ENCODE assay signal across 11 cellular contexts in the genomic region with DNA sequence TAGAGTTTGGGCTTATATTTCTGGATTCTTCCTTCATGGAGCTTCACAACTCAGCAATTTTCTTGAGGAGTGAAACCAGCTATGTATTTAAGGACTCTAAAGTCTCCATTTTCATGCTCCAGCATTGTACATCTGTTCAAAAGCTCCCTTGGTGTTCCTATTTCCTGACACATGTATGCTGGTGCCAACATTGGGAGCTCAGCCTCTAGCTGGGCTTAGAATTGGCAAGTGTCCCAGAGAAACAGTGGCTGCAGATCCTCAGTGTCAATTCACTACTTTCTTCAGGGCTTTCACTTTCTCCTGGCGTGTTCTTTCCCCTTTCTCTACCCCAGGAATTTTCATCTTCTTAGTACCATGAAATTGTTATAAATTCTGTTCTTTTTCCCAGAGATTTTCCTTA.
A peak's percentile ranks its signal among the peaks of the same experiment; 100 is the strongest.
DNase-seq lines count a peak whose midpoint lies in the region; ATAC-seq and TF ChIP-seq lines count a peak whose summit lies in the region.
"Had no signal": no experiment of that assay in that cellular context is flagged by ENCODE, and none has a peak within 500 bp of the region (broad histone marks: within the 10 kb centered on the region; RNA-seq: fewer than 3 reads in every experiment).

No MANE protein-coding gene starts in this region.

- H3K27ac Mint-ChIP-seq in brain, result peak overlapping the region in 3 of 5 experiments; percentile 61 to 92 (median 77)
- H3K27ac Mint-ChIP-seq: CD8-positive, alpha-beta T cell; stimulated activated effector memory CD8-positive, alpha-beta T cell treated with anti-CD3 and anti-CD28 coated beads, Interleukin-12 subunit alpha, Interleukin-12 subunit beta, amount 100 ng/mL, for 72 hours had no signal

- H3K4me1 Mint-ChIP-seq in brain, result peaks cover 32% of the 10 kb centered on the region
- H3K4me1 Mint-ChIP-seq: stimulated activated effector memory CD8-positive, alpha-beta T cell treated with anti-CD3 and anti-CD28 coated beads, Interleukin-12 subunit alpha, Interleukin-12 subunit beta, amount 100 ng/mL, for 72 hours had no signal

- no peaks in the 10 kb centered on the region for H3K36me3 Mint-ChIP-seq in brain
- H3K36me3 Mint-ChIP-seq: CD8-positive, alpha-beta T cell; stimulated activated effector memory CD8-positive, alpha-beta T cell treated with anti-CD3 and anti-CD28 coated beads, Interleukin-12 subunit alpha, Interleukin-12 subunit beta, amount 100 ng/mL, for 72 hours had no signal

- no peak for TF ChIP-seq CTCF in brain (conservative IDR thresholded peaks at IDR 0.05)

- peaks cover 0 to 3% (median 0%) of the 10 kb centered on the region in 5 experiments for H3K9me3 Mint-ChIP-seq in brain
- H3K9me3 Mint-ChIP-seq: CD8-positive, alpha-beta T cell; stimulated activated effector memory CD8-positive, alpha-beta T cell treated with anti-CD3 and anti-CD28 coated beads, Interleukin-12 subunit alpha, Interleukin-12 subunit beta, amount 100 ng/mL, for 72 hours had no signal

- ATAC-seq in GM18511 (IDR thresholded peaks at IDR 0.05; ENCODE audit: unreplicated experiment), result no peak
- ATAC-seq in GM18498 (IDR thresholded peaks at IDR 0.05; ENCODE audit: unreplicated experiment), result no peak
- ATAC-seq: CD8-positive, alpha-beta T cell; esophagus mucosa; stimulated activated effector memory CD8-positive, alpha-beta T cell treated with anti-CD3 and anti-CD28 coated beads, Interleukin-12 subunit alpha, Interleukin-12 subunit beta, amount 100 ng/mL, for 72 hours had no signal

- peaks cover 21% of the 10 kb centered on the region for H3K27me3 Mint-ChIP-seq in brain

- H3K4me3 Mint-ChIP-seq in brain, result peak overlapping the region in 4 of 5 experiments; percentile 18 to 71 (median 55)
- H3K4me3 Mint-ChIP-seq: CD8-positive, alpha-beta T cell; stimulated activated effector memory CD8-positive, alpha-beta T cell treated with anti-CD3 and anti-CD28 coated beads, Interleukin-12 subunit alpha, Interleukin-12 subunit beta, amount 100 ng/mL, for 72 hours had no signal

- peak; percentile 62 for DNase-seq in AG20443 (ENCODE audit: low spot score)
- DNase-seq in NCI-H1092 (lab: John Stamatoyannopoulos, UW), result peak; percentile 40
- peak; percentile 38 to 40 for DNase-seq in lung microvascular endothelial cell (ENCODE audit: low read depth in 2 of 2)
- DNase-seq in NCI-H748 (lab: John Stamatoyannopoulos, UW; ENCODE audit: unreplicated experiment), result no peak
- no peak for DNase-seq in activated gamma-delta T cell treated with Interleukin-2 at 50 U/mL for 16 hours
- DNase-seq: CD8-positive, alpha-beta T cell had no signal

Comparison
In these comparisons a context has a peak if more than half of its experiments do, and no peak if none do; other contexts are left out.
1. DNase-seq: peak in AG20443 (single experiment), NCI-H1092 (single experiment) and lung microvascular endothelial cell (2 of 2); none in NCI-H748 (single experiment) and activated gamma-delta T cell treated with Interleukin-2 at 50 U/mL for 16 hours (single experiment).